1 cellular context compared by ENCODE assay signal in genomic region chr2:10932345-10933151, GRCh38.
TF ChIP-seq lines count a peak whose summit lies in the region.

No MANE protein-coding gene starts in this region.

TF ChIP-seq in IMR-90, 13 proteins besides CTCF, POLR2A, EP300 and RAD21 (continued from another document):
- TF ChIP-seq USF2 (IDR thresholded peaks at IDR 0.05; ENCODE audit: low read depth, low read length) (no peak), MAZ (IDR thresholded peaks at IDR 0.05; ENCODE audit: borderline replicate concordance, low read depth, low read length) (no peak)
TF ChIP-seq in IMR-90: peak in this region for 0.
